ENCODE assay signal across 9 cellular contexts in genomic region chr3:195094211-195094921, GRCh38.
DNase-seq lines count a peak whose midpoint lies in the region; ATAC-seq and TF ChIP-seq lines count a peak whose summit lies in the region.
"Had no signal": no experiment of that assay in that cellular context is flagged by ENCODE, and none has a peak within 500 bp of the region (broad histone marks: within the 10 kb centered on the region; RNA-seq: fewer than 3 reads in every experiment).

No MANE protein-coding gene starts in this region.

- TF ChIP-seq CTCF in Caco-2 (IDR thresholded peaks at IDR 0.05; ENCODE audit: insufficient read depth in 1 of 2, low read depth in 1 of 2, low read length in 1 of 2, severe bottlenecking in 1 of 2, unreplicated experiment in 1 of 2): no peak
- TF ChIP-seq CTCF in SK-N-SH (IDR thresholded peaks at IDR 0.05): no peak
- no peak for TF ChIP-seq CTCF in foreskin fibroblast (IDR thresholded peaks at IDR 0.05; ENCODE audit: low read depth, low read length)
- TF ChIP-seq CTCF in foreskin keratinocyte (conservative IDR thresholded peaks at IDR 0.05): no peak

- no peak overlapping the region for H3K4me3 Mint-ChIP-seq in Caco-2 (ENCODE audit: unreplicated experiment)

- no peak overlapping the region for H3K4me3 ChIP-seq in Caco-2 (ENCODE audit: low read depth, low read length)
- no peak overlapping the region for H3K4me3 ChIP-seq in right cardiac atrium (ENCODE audit: low read length)
- H3K4me3 ChIP-seq in SK-N-SH (ENCODE audit: low read depth in 2 of 2, low read length in 1 of 2): no peak overlapping the region
- H3K4me3 ChIP-seq in foreskin fibroblast (ENCODE audit: low read depth in 1 of 2, low read length in 2 of 2): no peak overlapping the region
- H3K4me3 ChIP-seq: body of pancreas had no signal

- POLR2A ChIA-PET in Caco-2 (lab: Charles Lee) (no interaction called here), SK-N-SH (lab: Yijun Ruan, JAX) (no interaction called here)

- no peak for TF ChIP-seq EP300 in SK-N-SH (IDR thresholded peaks at IDR 0.05; ENCODE audit: borderline replicate concordance in 1 of 2, low read depth in 1 of 2, low read length in 1 of 2)

- H3K27ac ChIP-seq in right cardiac atrium (ENCODE audit: low read length): no peak overlapping the region
- H3K27ac ChIP-seq in SK-N-SH (ENCODE audit: low read depth in 2 of 2, low read length in 1 of 2): no peak overlapping the region; a peak in 1 of 4 replicates
- H3K27ac ChIP-seq in foreskin keratinocyte: no peak overlapping the region
- H3K27ac ChIP-seq: body of pancreas had no signal

- no peaks in the 10 kb centered on the region for H3K36me3 ChIP-seq in Caco-2 (ENCODE audit: control insufficient read depth, insufficient read depth, low read length)
- H3K36me3 ChIP-seq in SK-N-SH (replicated peaks in 1 of 2; ENCODE audit: control insufficient read depth in 1 of 2, insufficient read depth in 2 of 2, low read length in 1 of 2): no peaks in the 10 kb centered on the region

- H3K27ac Mint-ChIP-seq in Caco-2 (ENCODE audit: unreplicated experiment): peak overlapping the region; percentile 29

- H3K4me2 ChIP-seq in SK-N-SH: no peak overlapping the region

- ATAC-seq in GM19467 (IDR thresholded peaks at IDR 0.05; ENCODE audit: unreplicated experiment) (peak; percentile 80), HG03442 (IDR thresholded peaks at IDR 0.05; ENCODE audit: unreplicated experiment) (peak; percentile 66), right cardiac atrium (peak; percentile 34 to 48), foreskin keratinocyte (no peak)
- ATAC-seq: body of pancreas had no signal

- 89% methylated on average over 32 of the region's 32 CpGs for WGBS in right cardiac atrium
- 92% methylated on average over 30 of the region's 32 CpGs for WGBS in SK-N-SH (ENCODE audit: low lambda C conversion rate)

- BruUV-seq in Caco-2 (replicated peaks; lab: Mats Ljungman, UMichigan): no TSS peak

- no peaks in the 10 kb centered on the region for H3F3A ChIP-seq in SK-N-SH (replicated peaks; ENCODE audit: insufficient read depth)

- no peaks in the 10 kb centered on the region for H3K9me3 Mint-ChIP-seq in Caco-2 (ENCODE audit: unreplicated experiment)

- no peaks in the 10 kb centered on the region for H4K20me1 ChIP-seq in SK-N-SH (ENCODE audit: insufficient read depth)

- no peak overlapping the region for H2AFZ ChIP-seq in SK-N-SH (ENCODE audit: low read depth)

- intact Hi-C loops in Caco-2 (cut with micrococcal nuclease; ENCODE audit: unreplicated experiment): no loop called here
- intact Hi-C loops in right cardiac atrium (cut with DNase I): no loop called here

- 0 out of 2 replicates have a peak, but pooled peaks cover 3% of the 10 kb centered on the region for H3K4me1 ChIP-seq in Caco-2
- H3K4me1 ChIP-seq in right cardiac atrium (ENCODE audit: control insufficient read depth, insufficient read depth, low read length): no peaks in the 10 kb centered on the region
- H3K4me1 ChIP-seq in SK-N-SH (ENCODE audit: control insufficient read depth in 1 of 2, insufficient read depth in 2 of 2, low read depth in 1 of 2, low read length in 1 of 2): peaks cover 0 to 36% of the 10 kb centered on the region in 2 experiments; a peak in 1 of 4 replicates
- peaks cover 4% of the 10 kb centered on the region for H3K4me1 ChIP-seq in foreskin keratinocyte
- H3K4me1 ChIP-seq: body of pancreas had no signal

- H3K4me1 Mint-ChIP-seq in Caco-2 (ENCODE audit: low read depth, unreplicated experiment): peaks cover 17% of the 10 kb centered on the region

- DNase-seq in Caco-2 (no peak), right cardiac atrium (peak in 2 of 3 donors; percentile 11 to 34), SK-N-SH (no peak), foreskin fibroblast (no peak), 8988T (no peak), foreskin keratinocyte (no peak)
- DNase-seq: body of pancreas had no signal

- H3K9me2 ChIP-seq in SK-N-SH: no peaks in the 10 kb centered on the region

- no peak overlapping the region for H3K9ac ChIP-seq in SK-N-SH

- CTCF ChIA-PET in Caco-2 (lab: Charles Lee): no interaction called here
- CTCF ChIA-PET in SK-N-SH (lab: Yijun Ruan, JAX): interaction anchor here (3.9 kb wide), 1 partner anchor 12 kb away, joined by 23 read pairs; no protein-coding TSS in a partner anchor

- H3K79me2 ChIP-seq in SK-N-SH (ENCODE audit: insufficient read depth): no peaks in the 10 kb centered on the region; the same call in 1 of the 2 replicates

- no peaks in the 10 kb centered on the region for H3K27me3 ChIP-seq in Caco-2 (replicated peaks; ENCODE audit: control insufficient read depth, insufficient read depth, low read length)
- no peaks in the 10 kb centered on the region for H3K27me3 ChIP-seq in right cardiac atrium (ENCODE audit: control insufficient read depth, insufficient read depth)
- no peaks in the 10 kb centered on the region for H3K27me3 ChIP-seq in SK-N-SH (ENCODE audit: insufficient read depth)
- no peaks in the 10 kb centered on the region for H3K27me3 ChIP-seq in foreskin keratinocyte
- H3K27me3 ChIP-seq: body of pancreas had no signal

- TF ChIP-seq RAD21 in SK-N-SH (IDR thresholded peaks at IDR 0.05; ENCODE audit: low read length): no peak

- H3K9me3 ChIP-seq in Caco-2 (no peaks in the 10 kb centered on the region), right cardiac atrium (ENCODE audit: control insufficient read depth, low read length) (no peaks in the 10 kb centered on the region), SK-N-SH (no peaks in the 10 kb centered on the region)
- H3K9me3 ChIP-seq: body of pancreas had no signal

- no peaks in the 10 kb centered on the region for H3K27me3 Mint-ChIP-seq in Caco-2 (ENCODE audit: insufficient read depth, unreplicated experiment)

- H3K36me3 Mint-ChIP-seq in Caco-2 (ENCODE audit: insufficient read depth, unreplicated experiment): no peaks in the 10 kb centered on the region

TF ChIP-seq in SK-N-SH, 30 proteins besides CTCF, POLR2A, EP300 and RAD21:
- TF ChIP-seq MEF2A (IDR thresholded peaks at IDR 0.05; ENCODE audit: borderline replicate concordance, low read depth): no peak
- no peak for TF ChIP-seq MAX (IDR thresholded peaks at IDR 0.05; ENCODE audit: low read depth)
- TF ChIP-seq USF1 (IDR thresholded peaks at IDR 0.05; ENCODE audit: borderline replicate concordance, low read depth): no peak
- TF ChIP-seq SMC3 (IDR thresholded peaks at IDR 0.05; ENCODE audit: low read depth, low read length): no peak
- no peak for TF ChIP-seq CHD2 (IDR thresholded peaks at IDR 0.05; ENCODE audit: low read length, partially characterized antibody)
- no peak for TF ChIP-seq PBX3 (IDR thresholded peaks at IDR 0.05)
- no peak for TF ChIP-seq USF2 (IDR thresholded peaks at IDR 0.05; ENCODE audit: borderline replicate concordance, low read depth, low read length)
- no peak for TF ChIP-seq NFIC (IDR thresholded peaks at IDR 0.05; ENCODE audit: borderline replicate concordance)
- no peak for TF ChIP-seq REST (IDR thresholded peaks at IDR 0.05; ENCODE audit: low read depth, low read length)
- TF ChIP-seq TCF12 (IDR thresholded peaks at IDR 0.05): no peak

Comparison
In these comparisons a context has a peak if more than half of its experiments do, and no peak if none do; other contexts are left out.
1. DNase-seq: peak in right cardiac atrium (2 of 3); none in Caco-2 (0 of 2), SK-N-SH (single experiment), foreskin fibroblast (0 of 2), 8988T (single experiment) and foreskin keratinocyte (0 of 2).